ENCODE assay signal across 8 cellular contexts in the genomic region with DNA sequence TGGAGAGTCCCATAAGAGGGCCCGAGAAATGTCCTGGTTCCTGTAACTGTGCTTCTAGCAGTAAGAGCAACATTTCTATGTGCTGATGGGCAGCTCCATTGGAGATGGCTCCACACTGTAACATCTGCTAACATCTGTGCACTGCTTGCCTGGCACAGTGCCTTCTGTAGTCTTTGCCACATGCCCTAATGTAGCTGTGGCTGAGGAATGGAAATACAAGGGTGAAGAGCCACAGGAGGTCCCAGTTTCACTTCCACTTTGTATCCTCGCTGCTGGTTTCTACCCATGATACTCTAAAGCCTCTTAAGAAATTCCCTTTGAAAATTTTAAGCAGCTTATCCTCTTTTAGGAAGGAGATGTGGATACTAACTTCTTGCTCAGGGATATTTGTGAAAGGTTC.
A peak's percentile ranks its signal among the peaks of the same experiment; 100 is the strongest.
DNase-seq lines count a peak whose midpoint lies in the region; ATAC-seq and TF ChIP-seq lines count a peak whose summit lies in the region.

No MANE protein-coding gene starts in this region.

- TF ChIP-seq POLR2A in esophagus muscularis mucosa (IDR thresholded peaks at IDR 0.05; ENCODE audit: low read depth) (no peak), suprapubic skin (IDR thresholded peaks at IDR 0.05) (no peak)

- H3K36me3 ChIP-seq in BLaER1 treated with 17β-estradiol and CSF1 and Interleukin-3, amounts not matched to agents 10 nM and 100 nM, result peaks cover 0 to 40% (median 7%) of the 10 kb centered on the region in 11 experiments; a peak in 10 of 22 replicates
- H3K36me3 ChIP-seq in brain microvascular endothelial cell (replicated peaks) (no peaks in the 10 kb centered on the region), esophagus muscularis mucosa (no peaks in the 10 kb centered on the region), suprapubic skin (no peaks in the 10 kb centered on the region)

- H3K4me2 ChIP-seq in BLaER1 treated with 17β-estradiol and CSF1 and Interleukin-3, amounts not matched to agents 10 nM and 100 nM, result peak overlapping the region; percentile 6 to 44 (median 25); a peak in 13 of 22 replicates

- DNase-seq in brain microvascular endothelial cell (peak; percentile 1), esophagus muscularis mucosa (ENCODE audit: extremely low spot score) (no peak), suprapubic skin (ENCODE audit: low spot score in 2 of 2) (no peak), DMS53 (lab: John Stamatoyannopoulos, UW) (no peak), LoVo (ENCODE audit: low spot score) (no peak)

- H3K9ac ChIP-seq in BLaER1 treated with 17β-estradiol and CSF1 and Interleukin-3, amounts not matched to agents 10 nM and 100 nM, result no peak overlapping the region

- no peak for TF ChIP-seq CTCF in brain microvascular endothelial cell (IDR thresholded peaks at IDR 0.05; ENCODE audit: low read depth, low read length, missing control alignments)
- no peak for TF ChIP-seq CTCF in esophagus muscularis mucosa (IDR thresholded peaks at IDR 0.05)
- no peak for TF ChIP-seq CTCF in suprapubic skin (IDR thresholded peaks at IDR 0.05)

- intact Hi-C loops in esophagus muscularis mucosa (cut with DNase I), result no loop called here

- WGBS in esophagus muscularis mucosa, result 85% methylated on average over 2 of the region's 2 CpGs
- 83% methylated on average over 2 of the region's 2 CpGs for WGBS in suprapubic skin

- H4K20me1 ChIP-seq in BLaER1 treated with 17β-estradiol and CSF1 and Interleukin-3, amounts not matched to agents 10 nM and 100 nM, result no peaks in the 10 kb centered on the region

- peaks cover 8 to 16% (median 12%) of the 10 kb centered on the region in 10 experiments; a peak in 18 of 20 replicates for H3K4me1 ChIP-seq in BLaER1 treated with 17β-estradiol and CSF1 and Interleukin-3, amounts not matched to agents 10 nM and 100 nM
- H3K4me1 ChIP-seq in esophagus muscularis mucosa, result no peaks in the 10 kb centered on the region
- no peaks in the 10 kb centered on the region for H3K4me1 ChIP-seq in suprapubic skin

- peak; percentile 89 for ATAC-seq in GM19395 (IDR thresholded peaks at IDR 0.05; ENCODE audit: unreplicated experiment)
- peak; percentile 91 for ATAC-seq in HG03159 (IDR thresholded peaks at IDR 0.05; ENCODE audit: unreplicated experiment)

- no peak for TF ChIP-seq EP300 in esophagus muscularis mucosa (IDR thresholded peaks at IDR 0.05)
- TF ChIP-seq EP300 in suprapubic skin (IDR thresholded peaks at IDR 0.05), result no peak

- in situ Hi-C loops in brain microvascular endothelial cell (cut with HindIII; ENCODE audit: low pct_ligation_motif_present, low sequenced_read_pairs), result no loop called here

- H3K27me3 ChIP-seq in BLaER1 treated with 17β-estradiol and CSF1 and Interleukin-3, amounts not matched to agents 10 nM and 100 nM, result no peaks in the 10 kb centered on the region
- H3K27me3 ChIP-seq in brain microvascular endothelial cell (replicated peaks) (no peaks in the 10 kb centered on the region), esophagus muscularis mucosa (no peaks in the 10 kb centered on the region), suprapubic skin (no peaks in the 10 kb centered on the region)

- H3K4me3 ChIP-seq in BLaER1 treated with 17β-estradiol and CSF1 and Interleukin-3, amounts not matched to agents 10 nM and 100 nM, result no peak overlapping the region
- H3K4me3 ChIP-seq in brain microvascular endothelial cell (ENCODE audit: low read depth, low read length), result no peak overlapping the region
- no peak overlapping the region for H3K4me3 ChIP-seq in esophagus muscularis mucosa
- H3K4me3 ChIP-seq in suprapubic skin, result no peak overlapping the region

- H3K27ac ChIP-seq in BLaER1 treated with 17β-estradiol and CSF1 and Interleukin-3, amounts not matched to agents 10 nM and 100 nM, result peak overlapping the region in 1 of 11 experiments; percentile 26; a peak in 1 of 22 replicates
- H3K27ac ChIP-seq in brain microvascular endothelial cell (no peak overlapping the region), esophagus muscularis mucosa (replicated peaks in 1 of 4) (no peak overlapping the region), suprapubic skin (no peak overlapping the region)

- peaks cover 0 to 3% (median 0%) of the 10 kb centered on the region in 11 experiments; a peak in 1 of 22 replicates for H3K9me3 ChIP-seq in BLaER1 treated with 17β-estradiol and CSF1 and Interleukin-3, amounts not matched to agents 10 nM and 100 nM (replicated peaks in 1 of 11)
- no peaks in the 10 kb centered on the region for H3K9me3 ChIP-seq in esophagus muscularis mucosa
- no peaks in the 10 kb centered on the region for H3K9me3 ChIP-seq in suprapubic skin
